In the genomic region with DNA sequence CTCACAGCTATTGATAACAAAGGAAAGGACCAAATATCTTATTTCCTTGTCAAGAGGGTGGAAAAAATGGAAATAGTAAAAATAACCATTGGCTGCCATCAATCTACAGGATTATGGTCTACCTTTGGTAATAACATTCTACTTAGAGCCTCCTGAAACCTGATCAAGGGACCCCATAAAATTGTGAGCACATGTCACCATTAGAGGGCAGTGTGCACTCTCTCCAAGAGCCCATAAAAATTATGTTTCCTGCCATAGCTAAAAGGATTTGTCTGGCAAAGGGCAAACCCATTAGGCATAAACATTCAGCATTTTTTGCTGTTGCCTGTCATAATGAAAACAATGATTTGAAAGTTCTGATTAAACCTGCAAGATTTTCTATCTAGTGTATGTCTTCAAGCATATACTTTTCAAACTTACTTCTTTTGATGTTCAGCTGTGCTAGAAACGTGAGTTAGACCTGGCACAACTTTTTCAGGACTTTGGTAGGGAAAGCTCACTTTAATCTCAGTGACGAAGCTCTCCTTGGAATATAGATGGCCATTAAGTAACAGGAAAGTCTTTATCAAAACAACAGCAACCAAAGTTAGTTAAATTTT, we compare ENCODE assay signal across 8 cellular contexts.
A peak's percentile ranks its signal among the peaks of the same experiment; 100 is the strongest.
DNase-seq lines count a peak whose midpoint lies in the region; ATAC-seq and TF ChIP-seq lines count a peak whose summit lies in the region.

No MANE protein-coding gene starts in this region.

- H3K27me3 Mint-ChIP-seq in CD4-positive, alpha-beta memory T cell = no peaks in the 10 kb centered on the region
- peaks cover 12% of the 10 kb centered on the region for H3K27me3 Mint-ChIP-seq in memory B cell
- H3K27me3 Mint-ChIP-seq in stimulated activated naive CD8-positive, alpha-beta T cell treated with anti-CD3 and anti-CD28 coated beads, Interleukin-15, amount 100 ng/mL, for 72 hours = no peaks in the 10 kb centered on the region

- no peak overlapping the region for H3K27ac ChIP-seq in CD4-positive, alpha-beta memory T cell (ENCODE audit: low read depth, low read length)
- no peak overlapping the region for H3K27ac ChIP-seq in WERI-Rb-1

- H3K36me3 ChIP-seq in CD4-positive, alpha-beta memory T cell (ENCODE audit: insufficient read depth, low read length) = no peaks in the 10 kb centered on the region
- H3K36me3 ChIP-seq in H7 (replicated peaks; ENCODE audit: control insufficient read depth, insufficient read depth, low read length) (no peaks in the 10 kb centered on the region), WERI-Rb-1 (no peaks in the 10 kb centered on the region)

- no peak overlapping the region for H3K27ac Mint-ChIP-seq in CD4-positive, alpha-beta memory T cell
- no peak overlapping the region for H3K27ac Mint-ChIP-seq in memory B cell
- H3K27ac Mint-ChIP-seq in stimulated activated naive CD8-positive, alpha-beta T cell treated with anti-CD3 and anti-CD28 coated beads, Interleukin-15, amount 100 ng/mL, for 72 hours = no peak overlapping the region

- no peak for ATAC-seq in memory B cell (ENCODE audit: low read depth)
- peak; percentile 56 for ATAC-seq in stimulated activated naive CD8-positive, alpha-beta T cell treated with anti-CD3 and anti-CD28 coated beads, Interleukin-15, amount 100 ng/mL, for 72 hours
- no peak for ATAC-seq in HG02588 (IDR thresholded peaks at IDR 0.05; ENCODE audit: unreplicated experiment)

- H3K4me1 ChIP-seq in CD4-positive, alpha-beta memory T cell (ENCODE audit: insufficient read depth, low read length) = peaks cover 2% of the 10 kb centered on the region

- H3K36me3 Mint-ChIP-seq in CD4-positive, alpha-beta memory T cell = no peaks in the 10 kb centered on the region
- peaks cover 2% of the 10 kb centered on the region for H3K36me3 Mint-ChIP-seq in memory B cell

- H3K27me3 ChIP-seq in CD4-positive, alpha-beta memory T cell (ENCODE audit: insufficient read depth, low read length) = no peaks in the 10 kb centered on the region
- H3K27me3 ChIP-seq in H7 (ENCODE audit: control insufficient read depth, insufficient read depth, low read length) (peaks cover 5% of the 10 kb centered on the region), WERI-Rb-1 (ENCODE audit: insufficient read depth, low read depth, severe bottlenecking) (peaks cover 63% of the 10 kb centered on the region)

- no peak overlapping the region for H3K4me3 Mint-ChIP-seq in CD4-positive, alpha-beta memory T cell
- no peak overlapping the region for H3K4me3 Mint-ChIP-seq in memory B cell
- no peak overlapping the region for H3K4me3 Mint-ChIP-seq in stimulated activated naive CD8-positive, alpha-beta T cell treated with anti-CD3 and anti-CD28 coated beads, Interleukin-15, amount 100 ng/mL, for 72 hours

- CTCF ChIA-PET in CD4-positive, alpha-beta memory T cell (lab: Charles Lee; ENCODE audit: partially characterized antibody) = interaction anchor here (0.6 to 6.7 kb wide), 54 partner anchors 9 to 1887 kb away, joined by 3 to 115 read pairs (median 4); no protein-coding TSS in a partner anchor

- POLR2A ChIA-PET in CD4-positive, alpha-beta memory T cell (lab: Charles Lee; ENCODE audit: partially characterized antibody) = interaction anchor here (0.6 to 1.6 kb wide), 6 partner anchors 93 to 1235 kb away, joined by 3 to 8 read pairs (median 4); no protein-coding TSS in a partner anchor

- peak; percentile 44 to 69 (median 64) for DNase-seq in CD4-positive, alpha-beta memory T cell
- DNase-seq in H7 = peak; percentile 18
- DNase-seq in NCI-H2196 treated with DMSO at 0.1 percent for 48 hours (lab: John Stamatoyannopoulos, UW; ENCODE audit: unreplicated experiment) = peak; percentile 12
- peak; percentile 40 for DNase-seq in WERI-Rb-1
- peak; percentile 6 for DNase-seq in effector CD8-positive, alpha-beta T cell (lab: John Stamatoyannopoulos, UW)
- DNase-seq in memory B cell (ENCODE audit: low spot score in 2 of 2) = peak; percentile 24 to 26
- peak; percentile 33 to 38 for DNase-seq in stimulated activated naive CD8-positive, alpha-beta T cell treated with anti-CD3 and anti-CD28 coated beads, Interleukin-15, amount 100 ng/mL, for 72 hours

- H3K9me3 Mint-ChIP-seq in CD4-positive, alpha-beta memory T cell = peaks cover 0 to 4% (median 0%) of the 10 kb centered on the region in 8 donors
- no peaks in the 10 kb centered on the region for H3K9me3 Mint-ChIP-seq in memory B cell
- no peaks in the 10 kb centered on the region for H3K9me3 Mint-ChIP-seq in stimulated activated naive CD8-positive, alpha-beta T cell treated with anti-CD3 and anti-CD28 coated beads, Interleukin-15, amount 100 ng/mL, for 72 hours

- H3K4me3 ChIP-seq in CD4-positive, alpha-beta memory T cell (ENCODE audit: low read length in 2 of 2) = no peak overlapping the region
- no peak overlapping the region for H3K4me3 ChIP-seq in H7 (ENCODE audit: insufficient read depth, low read depth, low read length)
- H3K4me3 ChIP-seq in WERI-Rb-1 (ENCODE audit: low read depth, low read length) = no peak overlapping the region

- peaks cover 5 to 26% (median 12%) of the 10 kb centered on the region in 4 donors for H3K4me1 Mint-ChIP-seq in CD4-positive, alpha-beta memory T cell
- no peaks in the 10 kb centered on the region for H3K4me1 Mint-ChIP-seq in memory B cell
- H3K4me1 Mint-ChIP-seq in stimulated activated naive CD8-positive, alpha-beta T cell treated with anti-CD3 and anti-CD28 coated beads, Interleukin-15, amount 100 ng/mL, for 72 hours = peaks cover 23% of the 10 kb centered on the region

- intact Hi-C loops in CD4-positive, alpha-beta memory T cell (cut with micrococcal nuclease) = loop anchor here (1.0 to 10.0 kb wide), 10 partner anchors 67 to 1885 kb away; no protein-coding TSS in a partner anchor

- H3K9me3 ChIP-seq in CD4-positive, alpha-beta memory T cell (ENCODE audit: control insufficient read depth in 1 of 2, low read length in 2 of 2) = no peaks in the 10 kb centered on the region
- no peaks in the 10 kb centered on the region for H3K9me3 ChIP-seq in WERI-Rb-1 (ENCODE audit: severe bottlenecking)

- peak; percentile 65 for TF ChIP-seq CTCF in WERI-Rb-1 (IDR thresholded peaks at IDR 0.05; ENCODE audit: low read depth, low read length)

Comparison
In these comparisons a context has a peak if more than half of its experiments do, and no peak if none do; other contexts are left out.
1. DNase-seq: peak in every context shown above with its lines; median percentile 64 in CD4-positive, alpha-beta memory T cell; 40 in WERI-Rb-1; 36 in stimulated activated naive CD8-positive, alpha-beta T cell treated with anti-CD3 and anti-CD28 coated beads, Interleukin-15, amount 100 ng/mL, for 72 hours; 25 in memory B cell; 18 in H7; 12 in NCI-H2196 treated with DMSO at 0.1 percent for 48 hours; 6 in effector CD8-positive, alpha-beta T cell.